In genomic region chr11:235180-235997, GRCh38 we compare ENCODE assay signal across 6 cellular contexts.
DNase-seq lines count a peak whose midpoint lies in the region; ATAC-seq lines count a peak whose summit lies in the region.

No MANE protein-coding gene starts in this region.

- H3K9me3 ChIP-seq in BLaER1 = no peaks in the 10 kb centered on the region
- H3K9me3 ChIP-seq in muscle layer of duodenum (ENCODE audit: control insufficient read depth in 1 of 2, low read length in 2 of 2) = no peaks in the 10 kb centered on the region

- no peak for DNase-seq in NCI-H1694 (lab: John Stamatoyannopoulos, UW)

- peak overlapping the region; percentile 94 for H3K4me2 ChIP-seq in BLaER1

- peak overlapping the region; percentile 100 for H3K4me3 ChIP-seq in BLaER1
- peak overlapping the region; percentile 70 to 94 for H3K4me3 ChIP-seq in muscle layer of duodenum (ENCODE audit: low read depth in 1 of 2, low read length in 2 of 2)

- H3K27me3 ChIP-seq in BLaER1 (no peaks in the 10 kb centered on the region), muscle layer of duodenum (ENCODE audit: low read depth, low read length) (no peaks in the 10 kb centered on the region)

- H3K36me3 ChIP-seq in BLaER1 (peaks cover 20% of the 10 kb centered on the region), muscle layer of duodenum (ENCODE audit: control insufficient read depth in 1 of 2, insufficient read depth in 2 of 2, low read length in 2 of 2) (peaks cover 12 to 22% of the 10 kb centered on the region in 2 donors)

- H3K4me1 ChIP-seq in BLaER1 (peaks cover 34% of the 10 kb centered on the region), muscle layer of duodenum (ENCODE audit: control insufficient read depth in 1 of 2, insufficient read depth in 2 of 2, low read length in 2 of 2) (peaks cover 8 to 23% of the 10 kb centered on the region in 2 donors)

- H4K20me1 ChIP-seq in BLaER1 = peaks cover 31% of the 10 kb centered on the region

- H3K27ac ChIP-seq in BLaER1 = peak overlapping the region; percentile 82
- H3K27ac ChIP-seq in angular gyrus (ENCODE audit: low read depth, low read length) = peak overlapping the region; percentile 84
- H3K27ac ChIP-seq in muscle layer of duodenum (ENCODE audit: low read length) = peak overlapping the region; percentile 56

- H3K9ac ChIP-seq in BLaER1 = peak overlapping the region; percentile 85

- ATAC-seq in HG03175 (IDR thresholded peaks at IDR 0.05; ENCODE audit: unreplicated experiment) (peak; percentile 11), HG03571 (IDR thresholded peaks at IDR 0.05; ENCODE audit: unreplicated experiment) (no peak)
